Comparison of ENCODE assay signal across 15 cellular contexts in the genomic region with DNA sequence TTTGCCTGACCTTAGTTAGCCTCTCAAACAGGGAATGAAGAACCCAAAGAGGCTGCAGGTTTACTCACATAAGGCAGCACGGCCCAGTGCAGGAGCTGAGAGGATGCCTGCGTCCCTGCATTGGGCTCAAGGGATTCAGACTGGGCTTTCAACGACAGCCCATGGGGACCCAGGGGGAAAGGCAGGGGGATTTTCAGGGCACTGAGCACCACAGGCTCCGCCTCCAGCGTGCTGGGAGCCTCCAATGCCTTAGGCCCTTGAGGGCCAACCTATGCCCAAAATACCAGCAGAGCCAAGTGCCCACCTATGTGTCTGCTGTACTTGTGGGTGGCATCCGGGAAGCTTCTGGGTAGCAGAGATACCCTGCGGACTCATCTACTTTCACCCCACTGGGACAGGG. TPM values are rescaled to one million over a fixed set of nuclear protein-coding genes. Genes with fewer than 3 reads are reported as not detected.
DNase-seq lines count a peak whose midpoint lies in the region; ATAC-seq and TF ChIP-seq lines count a peak whose summit lies in the region.
"Had no signal": no experiment of that assay in that cellular context is flagged by ENCODE, and none has a peak within 500 bp of the region (broad histone marks: within the 10 kb centered on the region; RNA-seq: fewer than 3 reads in every experiment).

No MANE protein-coding gene starts in this region.

- H2AFZ ChIP-seq in neuronal stem cell (ENCODE audit: low read length): no peak overlapping the region
- H2AFZ ChIP-seq: GM23248 had no signal

- no peak overlapping the region for H2AK5ac ChIP-seq in neuronal stem cell (ENCODE audit: low read depth, low read length)

- no CpG with 5 or more reads among the region's 7 CpGs for WGBS in neuronal stem cell (ENCODE audit: extremely low coverage in 2 of 2, insufficient read length in 2 of 2, insufficient replicate concordance in 1 of 2), 2 donors

- peaks cover 40% of the 10 kb centered on the region for H3K4me1 ChIP-seq in BLaER1
- peaks cover 15 to 38% (median 32%) of the 10 kb centered on the region in 10 experiments for H3K4me1 ChIP-seq in BLaER1 treated with 17β-estradiol and CSF1 and Interleukin-3, amounts not matched to agents 10 nM and 100 nM
- H3K4me1 ChIP-seq in neuronal stem cell (ENCODE audit: control insufficient read depth in 2 of 2, insufficient read depth in 1 of 2, low read depth in 1 of 2, low read length in 2 of 2): no peaks in the 10 kb centered on the region

- H4K20me1 ChIP-seq in BLaER1: peaks cover 32% of the 10 kb centered on the region
- peaks cover 0 to 63% (median 27%) of the 10 kb centered on the region in 11 experiments; a peak in 15 of 22 replicates for H4K20me1 ChIP-seq in BLaER1 treated with 17β-estradiol and CSF1 and Interleukin-3, amounts not matched to agents 10 nM and 100 nM

- H2BK120ac ChIP-seq in neuronal stem cell (ENCODE audit: low read depth, low read length): no peak overlapping the region

- H3K4me3 ChIP-seq in BLaER1 (no peak overlapping the region), neuronal stem cell (ENCODE audit: low read length in 2 of 2) (no peak overlapping the region)
- no peak overlapping the region for H3K4me3 ChIP-seq in BLaER1 treated with 17β-estradiol and CSF1 and Interleukin-3, amounts not matched to agents 10 nM and 100 nM
- H3K4me3 ChIP-seq: GM23248 had no signal

- H3K14ac ChIP-seq in neuronal stem cell (ENCODE audit: low read length): peak overlapping the region; percentile 1

- H3K79me1 ChIP-seq in neuronal stem cell (ENCODE audit: low read depth, low read length): no peaks in the 10 kb centered on the region

- TF ChIP-seq CTCF in RWPE1 (conservative IDR thresholded peaks at IDR 0.05; ENCODE audit: low read depth) (no peak), Calu3 (IDR thresholded peaks at IDR 0.05; ENCODE audit: unreplicated experiment) (no peak)

- peaks cover 2% of the 10 kb centered on the region for H3K36me3 Mint-ChIP-seq in Calu3 (ENCODE audit: insufficient read depth, unreplicated experiment)

- H3K4me2 ChIP-seq in BLaER1 (peak overlapping the region; percentile 59), neuronal stem cell (ENCODE audit: insufficient read depth, low read length, poor library complexity, severe bottlenecking) (no peak overlapping the region)
- peak overlapping the region in 6 of 11 experiments; percentile 5 to 73 (median 47); a peak in 8 of 22 replicates for H3K4me2 ChIP-seq in BLaER1 treated with 17β-estradiol and CSF1 and Interleukin-3, amounts not matched to agents 10 nM and 100 nM

- no peak for ATAC-seq in SK-N-SH treated with all-trans-retinoic acid at 6 μM for 48 hours
- no peak for ATAC-seq in GM18870 (IDR thresholded peaks at IDR 0.05; ENCODE audit: unreplicated experiment)

- H2BK5ac ChIP-seq in neuronal stem cell (ENCODE audit: low read length): no peak overlapping the region

- H3K9me3 ChIP-seq in BLaER1 (no peaks in the 10 kb centered on the region), neuronal stem cell (replicated peaks in 1 of 2; ENCODE audit: control insufficient read depth in 2 of 2, insufficient read depth in 1 of 2, low read depth in 1 of 2, low read length in 2 of 2) (no peaks in the 10 kb centered on the region)
- no peaks in the 10 kb centered on the region for H3K9me3 ChIP-seq in BLaER1 treated with 17β-estradiol and CSF1 and Interleukin-3, amounts not matched to agents 10 nM and 100 nM (replicated peaks in 1 of 11)

- DNase-seq in RWPE1 (ENCODE audit: low spot score) (no peak), neuronal stem cell (ENCODE audit: low spot score) (no peak), Calu3 (no peak)
- DNase-seq: CD4-positive, alpha-beta T cell; CD8-positive, alpha-beta memory T cell; DMS153; DND-41; GM23248; H7; HCEC 1CT had no signal

- peaks cover 80% of the 10 kb centered on the region for H3K36me3 ChIP-seq in BLaER1
- H3K36me3 ChIP-seq in BLaER1 treated with 17β-estradiol and CSF1 and Interleukin-3, amounts not matched to agents 10 nM and 100 nM: peaks cover 60 to 91% (median 75%) of the 10 kb centered on the region in 11 experiments
- peaks cover 48 to 84% of the 10 kb centered on the region in 2 donors for H3K36me3 ChIP-seq in neuronal stem cell (replicated peaks in 1 of 2; ENCODE audit: control insufficient read depth in 2 of 2, insufficient read depth in 2 of 2, low read length in 2 of 2)

- H3K27me3 ChIP-seq in BLaER1 (no peaks in the 10 kb centered on the region), neuronal stem cell (ENCODE audit: control insufficient read depth in 3 of 3, insufficient read depth in 3 of 3, low read depth in 1 of 3, low read length in 3 of 3) (no peaks in the 10 kb centered on the region)
- H3K27me3 ChIP-seq in BLaER1 treated with 17β-estradiol and CSF1 and Interleukin-3, amounts not matched to agents 10 nM and 100 nM: no peaks in the 10 kb centered on the region

- no peak overlapping the region for H3K4me3 Mint-ChIP-seq in Calu3 (ENCODE audit: low read depth, unreplicated experiment)
- H3K4me3 Mint-ChIP-seq: CD14-positive monocyte; CD4-positive, alpha-beta T cell; CD8-positive, alpha-beta memory T cell had no signal

- CTCF ChIA-PET in RWPE1 (lab: Yijun Ruan, JAX) (no interaction called here), Calu3 (lab: Charles Lee) (no interaction called here)

- H3K23ac ChIP-seq in neuronal stem cell (ENCODE audit: low read depth, low read length, poor library complexity): peak overlapping the region; percentile 3

- no peaks in the 10 kb centered on the region for H3K9me3 Mint-ChIP-seq in Calu3 (ENCODE audit: low read depth, unreplicated experiment)
- H3K9me3 Mint-ChIP-seq: CD14-positive monocyte; CD4-positive, alpha-beta T cell; CD8-positive, alpha-beta memory T cell had no signal

- intact Hi-C loops in Calu3 (cut with micrococcal nuclease; ENCODE audit: unreplicated experiment): no loop called here

- no peak overlapping the region for H4K91ac ChIP-seq in neuronal stem cell (ENCODE audit: low read depth, low read length, poor library complexity)

- no peak overlapping the region for H2BK12ac ChIP-seq in neuronal stem cell (ENCODE audit: low read length)

- no peaks in the 10 kb centered on the region for H3K4me1 Mint-ChIP-seq in Calu3 (ENCODE audit: low read depth, unreplicated experiment)
- H3K4me1 Mint-ChIP-seq: CD14-positive monocyte; CD8-positive, alpha-beta memory T cell had no signal

- H3K27ac Mint-ChIP-seq in Calu3 (ENCODE audit: unreplicated experiment): no peak overlapping the region
- H3K27ac Mint-ChIP-seq: CD14-positive monocyte; CD4-positive, alpha-beta T cell; CD8-positive, alpha-beta memory T cell had no signal

- H3K9ac ChIP-seq in BLaER1: peak overlapping the region; percentile 51
- H3K9ac ChIP-seq in BLaER1 treated with 17β-estradiol and CSF1 and Interleukin-3, amounts not matched to agents 10 nM and 100 nM: peak overlapping the region in 4 of 11 experiments; percentile 19 to 43 (median 30); a peak in 3 of 22 replicates
- no peak overlapping the region for H3K9ac ChIP-seq in neuronal stem cell (ENCODE audit: low read depth, low read length, poor library complexity)
- H3K9ac ChIP-seq: GM23248 had no signal

- H3K27me3 Mint-ChIP-seq in Calu3 (ENCODE audit: unreplicated experiment): no peaks in the 10 kb centered on the region
- H3K27me3 Mint-ChIP-seq: CD4-positive, alpha-beta T cell; CD8-positive, alpha-beta memory T cell had no signal

- no peak overlapping the region for H4K8ac ChIP-seq in neuronal stem cell (ENCODE audit: low read depth, low read length)

- POLR2A ChIA-PET in RWPE1 (lab: Yijun Ruan, JAX; ENCODE audit: low non-redundant PET): no interaction called here

- no TSS peak for BruUV-seq in Calu3 (replicated peaks; lab: Mats Ljungman, UMichigan)

- H3K18ac ChIP-seq in neuronal stem cell (ENCODE audit: low read length): no peak overlapping the region

- no peak overlapping the region for H2BK15ac ChIP-seq in neuronal stem cell (ENCODE audit: low read length)

- no peak overlapping the region for H3K4ac ChIP-seq in neuronal stem cell (ENCODE audit: low read length)

- H3K27ac ChIP-seq in BLaER1 (no peak overlapping the region), RWPE1 (peak overlapping the region; percentile 20), neuronal stem cell (replicated peaks; ENCODE audit: low read length) (no peak overlapping the region)
- H3K27ac ChIP-seq in BLaER1 treated with 17β-estradiol and CSF1 and Interleukin-3, amounts not matched to agents 10 nM and 100 nM: no peak overlapping the region
- H3K27ac ChIP-seq: GM23248 had no signal

TF ChIP-seq in SK-N-SH treated with all-trans-retinoic acid at 6 μM for 48 hours, 23 proteins besides CTCF, POLR2A, EP300 and RAD21 (continues in another document):
- TF ChIP-seq ZNF8 (CRISPR knock-in tag; IDR thresholded peaks at IDR 0.05) (no peak), OSR1 (CRISPR knock-in tag; IDR thresholded peaks at IDR 0.05) (no peak), RARB (CRISPR knock-in tag; IDR thresholded peaks at IDR 0.05) (no peak), ZNF70 (CRISPR knock-in tag; IDR thresholded peaks at IDR 0.05) (no peak)
- TF ChIP-seq, protein P1, sequence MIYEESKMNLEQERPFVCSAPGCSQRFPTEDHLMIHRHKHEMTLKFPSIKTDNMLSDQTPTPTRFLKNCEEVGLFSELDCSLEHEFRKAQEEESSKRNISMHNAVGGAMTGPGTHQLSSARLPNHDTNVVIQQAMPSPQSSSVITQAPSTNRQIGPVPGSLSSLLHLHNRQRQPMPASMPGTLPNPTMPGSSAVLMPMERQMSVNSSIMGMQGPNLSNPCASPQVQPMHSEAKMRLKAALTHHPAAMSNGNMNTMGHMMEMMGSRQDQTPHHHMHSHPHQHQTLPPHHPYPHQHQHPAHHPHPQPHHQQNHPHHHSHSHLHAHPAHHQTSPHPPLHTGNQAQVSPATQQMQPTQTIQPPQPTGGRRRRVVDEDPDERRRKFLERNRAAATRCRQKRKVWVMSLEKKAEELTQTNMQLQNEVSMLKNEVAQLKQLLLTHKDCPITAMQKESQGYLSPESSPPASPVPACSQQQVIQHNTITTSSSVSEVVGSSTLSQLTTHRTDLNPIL (CRISPR knock-in tag; IDR thresholded peaks at IDR 0.05; ENCODE audit: low read depth): no peak

RNA-seq across cellular contexts. Expression of a gene that starts 22.3 kb away (rescaled TPM):
- polyA plus RNA-seq in neuronal stem cell (2013, experiment 1 of 2): 46.9 TPM
- polyA plus RNA-seq in neuronal stem cell (2013, experiment 2 of 2): 45.0 TPM
- 20.5 and 21.7 TPM in 2 replicates for total RNA-seq in Calu3 (2022)

RNA-seq across cellular contexts. Expression of a gene that starts 32.0 kb away (rescaled TPM):
- 99.1 TPM for polyA plus RNA-seq in neuronal stem cell (2013, experiment 1 of 2)
- polyA plus RNA-seq in neuronal stem cell (2013, experiment 2 of 2): 95.0 TPM
- total RNA-seq in Calu3 (2022): 185 and 216 TPM in 2 replicates
